22 cellular contexts compared by ENCODE assay signal in the genomic region with DNA sequence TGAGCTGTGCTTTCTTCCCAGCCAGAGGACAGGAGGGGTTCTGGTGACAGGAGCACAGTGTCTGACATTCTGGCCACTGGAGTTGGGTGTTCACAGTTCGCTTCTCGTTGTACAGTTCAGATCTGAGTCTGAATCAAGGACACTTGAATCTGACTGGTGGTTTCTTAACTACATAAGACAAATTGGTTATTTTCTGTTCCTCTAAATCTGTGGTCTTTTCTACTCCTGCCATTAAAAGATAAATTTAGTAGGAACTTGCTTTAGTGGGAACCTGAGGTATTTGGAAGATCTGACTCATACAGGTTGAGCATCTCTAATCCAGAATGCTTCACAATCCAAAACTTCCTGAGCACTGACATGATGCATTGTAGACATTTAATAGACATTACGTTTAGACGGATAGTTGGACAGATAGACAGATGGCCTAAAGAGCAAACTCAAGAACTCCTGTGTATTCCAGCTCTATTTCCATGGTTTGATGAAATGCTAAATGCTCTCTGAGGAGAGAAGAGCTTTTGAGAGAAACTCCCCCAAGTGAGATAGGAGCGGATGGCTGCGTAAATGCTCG.
DNase-seq lines count a peak whose midpoint lies in the region; ATAC-seq and TF ChIP-seq lines count a peak whose summit lies in the region.
"Had no signal": no experiment of that assay in that cellular context is flagged by ENCODE, and none has a peak within 500 bp of the region (broad histone marks: within the 10 kb centered on the region; RNA-seq: fewer than 3 reads in every experiment).

No MANE protein-coding gene starts in this region.

- CTCF ChIA-PET in GM10248 (lab: Yijun Ruan, JAX) (interaction anchor here (0.9 to 12.9 kb wide), 11 partner anchors 10 to 248 kb away, joined by 3 to 276 read pairs (median 4); no protein-coding TSS in a partner anchor), activated B cell treated with CpG ODN at 0.5 μM for 24 hours (lab: Charles Lee) (interaction anchor here (0.7 to 10.2 kb wide), 4 partner anchors 56 to 249 kb away, joined by 3 to 107 read pairs (median 4); no protein-coding TSS in a partner anchor)

- WGBS in psoas muscle, 3 donors, result 81 to 84% (median 83%) methylated on average over 7 of the region's 7 CpGs
- 90% methylated on average over 7 of the region's 7 CpGs for WGBS in hepatocyte (ENCODE audit: low lambda C conversion rate, missing lambda C conversion rate)

- peaks cover 46% of the 10 kb centered on the region for H3K4me1 Mint-ChIP-seq in activated B cell treated with CpG ODN at 0.5 μM for 24 hours

- H3K36me3 ChIP-seq in psoas muscle (ENCODE audit: insufficient read depth in 1 of 2, low read depth in 1 of 2) (peaks cover 10 to 67% of the 10 kb centered on the region in 2 donors), hepatocyte (replicated peaks; ENCODE audit: insufficient read depth, low read depth) (no peaks in the 10 kb centered on the region)

- no peak for TF ChIP-seq CTCF in GM10248 (IDR thresholded peaks at IDR 0.05; ENCODE audit: control extremely low read depth, extremely low read depth, low read depth, missing control alignments)
- no peak for TF ChIP-seq CTCF in activated B cell treated with CpG ODN at 0.5 μM for 24 hours (IDR thresholded peaks at IDR 0.05)
- TF ChIP-seq CTCF in psoas muscle (IDR thresholded peaks at IDR 0.05), result no peak
- no peak for TF ChIP-seq CTCF in hepatocyte (IDR thresholded peaks at IDR 0.05; ENCODE audit: poor library complexity)

- no peaks in the 10 kb centered on the region for H3K9me3 Mint-ChIP-seq in activated B cell treated with CpG ODN at 0.5 μM for 24 hours

- H2AFZ ChIP-seq in hepatocyte, result no peak overlapping the region

- H4K20me1 ChIP-seq in hepatocyte (ENCODE audit: insufficient read depth, poor library complexity, severe bottlenecking), result peaks cover 3% of the 10 kb centered on the region

- no peak overlapping the region for H3K4me3 Mint-ChIP-seq in activated B cell treated with CpG ODN at 0.5 μM for 24 hours

- intact Hi-C loops in activated B cell treated with CpG ODN at 0.5 μM for 24 hours (cut with micrococcal nuclease), result loop anchor here (5.0 kb wide), 1 partner anchor 183 kb away; no protein-coding TSS in a partner anchor
- intact Hi-C loops in psoas muscle (cut with DNase I), result loop anchor here (5.0 to 10.0 kb wide), 4 partner anchors 173 to 300 kb away; no protein-coding TSS in a partner anchor

- H3K79me2 ChIP-seq in hepatocyte, result peaks cover 2% of the 10 kb centered on the region

- ATAC-seq in GM21529 (IDR thresholded peaks at IDR 0.05; ENCODE audit: unreplicated experiment) (peak; percentile 19), activated B cell treated with CpG ODN at 0.5 μM for 24 hours (ENCODE audit: low read depth) (no peak), psoas muscle (no peak)
- no peak for ATAC-seq in activated CD4-positive, CD25-positive, alpha-beta regulatory T cell treated with anti-CD3 and anti-CD28 coated beads, Interleukin-2, amount 50 U/mL, for 24 hours
- ATAC-seq: heart left ventricle had no signal

- no peak overlapping the region for H3K4me3 ChIP-seq in psoas muscle
- H3K4me3 ChIP-seq in hepatocyte, result no peak overlapping the region
- H3K4me3 ChIP-seq: HAP-1, heart left ventricle, lower lobe of right lung had no signal

- H3K27me3 ChIP-seq in psoas muscle (ENCODE audit: insufficient read depth in 3 of 3, low read length in 2 of 3) (no peaks in the 10 kb centered on the region), hepatocyte (no peaks in the 10 kb centered on the region)
- H3K27me3 ChIP-seq: heart left ventricle had no signal

- no peaks in the 10 kb centered on the region for H3K9me2 ChIP-seq in hepatocyte (replicated peaks; ENCODE audit: insufficient read depth)

- DNase-seq in GM10248 (ENCODE audit: extremely low spot score) (peak; percentile 50), activated B cell treated with CpG ODN at 0.5 μM for 24 hours (no peak), psoas muscle (no peak), hepatocyte (ENCODE audit: low spot score) (no peak), inferior parietal cortex (ENCODE audit: extremely low spot score) (no peak)
- DNase-seq: activated CD4-positive, CD25-positive, alpha-beta regulatory T cell; activated CD8-positive, alpha-beta memory T cell treated with anti-CD3 and anti-CD28 coated beads for 24 hours; effector CD4-positive, alpha-beta T cell; GF-D8; heart left ventricle; KBM-7; lower lobe of right lung; NCI-H1092 treated with DMSO at 0.1 percent for 48 hours; NCI-H2081 treated with DMSO at 0.1 percent for 48 hours; NCI-H510A; posterior cingulate gyrus; SIG-M5; small intestine; stimulated activated CD4-positive, alpha-beta T cell treated with anti-CD3 and anti-CD28 coated beads, Interleukin-4, amount 100 ng/mL, for 24 hours had no signal

- peaks cover 79% of the 10 kb centered on the region for H3K36me3 Mint-ChIP-seq in activated B cell treated with CpG ODN at 0.5 μM for 24 hours (ENCODE audit: low read depth)

- no peak overlapping the region for H3K4me2 ChIP-seq in hepatocyte

- POLR2A ChIA-PET in GM10248 (lab: Yijun Ruan, JAX) (no interaction called here), activated B cell treated with CpG ODN at 0.5 μM for 24 hours (lab: Charles Lee) (no interaction called here)

- no peaks in the 10 kb centered on the region for H3K27me3 Mint-ChIP-seq in activated B cell treated with CpG ODN at 0.5 μM for 24 hours

- H3K9me3 ChIP-seq in psoas muscle, result no peaks in the 10 kb centered on the region
- no peaks in the 10 kb centered on the region for H3K9me3 ChIP-seq in hepatocyte (ENCODE audit: low read depth)
- H3K9me3 ChIP-seq: HAP-1, heart left ventricle, lower lobe of right lung had no signal

- H3K27ac ChIP-seq in psoas muscle (peak overlapping the region; percentile 68), hepatocyte (no peak overlapping the region)

- H3K4me1 ChIP-seq in psoas muscle (peaks cover 11% of the 10 kb centered on the region), hepatocyte (ENCODE audit: insufficient read depth) (no peaks in the 10 kb centered on the region)

- H3K27ac Mint-ChIP-seq in activated B cell treated with CpG ODN at 0.5 μM for 24 hours, result peak overlapping the region; percentile 72
